Comparison of ENCODE assay signal across 14 cellular contexts in the genomic region with DNA sequence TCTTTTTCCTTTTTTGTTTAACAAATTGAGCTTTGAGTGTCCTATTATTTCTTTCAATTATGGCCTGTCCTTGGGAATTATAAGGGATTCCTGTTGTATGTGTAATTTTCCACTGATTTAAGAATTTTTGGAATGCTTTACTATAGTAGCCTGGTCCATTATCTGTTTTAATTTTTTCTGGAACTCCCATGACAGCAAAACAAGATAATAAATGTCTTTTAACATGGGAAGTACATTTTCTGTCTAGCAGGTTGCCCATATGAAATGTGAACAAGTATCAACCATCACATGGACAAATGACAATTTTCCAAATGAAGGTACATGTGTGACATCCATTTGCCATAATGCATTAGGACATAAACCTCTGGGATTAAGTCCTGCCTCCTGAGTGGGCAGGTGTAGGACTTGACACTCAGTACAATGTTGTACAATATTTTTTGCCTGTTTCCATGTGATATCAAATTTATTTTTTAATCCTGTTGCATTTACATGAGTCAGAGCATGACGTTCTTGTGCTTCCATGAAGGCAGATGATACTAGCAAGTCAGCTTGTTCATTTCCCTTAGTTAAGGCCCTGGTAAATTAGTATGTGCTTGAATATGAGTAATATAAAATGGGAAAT. TPM values are rescaled to one million over a fixed set of nuclear protein-coding genes. Genes with fewer than 3 reads are reported as not detected.
"Had no signal": no experiment of that assay in that cellular context is flagged by ENCODE, and none has a peak within 500 bp of the region (broad histone marks: within the 10 kb centered on the region; RNA-seq: fewer than 3 reads in every experiment).

No MANE protein-coding gene starts in this region.

RNA-seq across cellular contexts. Expression of a gene that starts 45.2 kb away (rescaled TPM):
- total RNA-seq: activated CD4-positive, alpha-beta memory T cell treated with anti-CD3 and anti-CD28 coated beads for 36 hours; activated naive CD8-positive, alpha-beta T cell treated with anti-CD3 and anti-CD28 coated beads, Interleukin-2, amount 10 ng/mL, durations not matched to agents 7 days and 5 days; activated T-cell treated with anti-CD3 and anti-CD28 coated beads, Interleukin-2, amount 50 U/mL, for 72 hours; bronchial epithelial cell; esophagus mucosa; gastrocnemius medialis; left ventricle myocardium superior; mononuclear cell; myocyte; sciatic nerve; spleen; T-helper 17 cell; thyroid gland; urinary bladder had no signal
- polyA plus RNA-seq: spleen, urinary bladder had no signal
